ENCODE assay signal across 29 cellular contexts in the genomic region with DNA sequence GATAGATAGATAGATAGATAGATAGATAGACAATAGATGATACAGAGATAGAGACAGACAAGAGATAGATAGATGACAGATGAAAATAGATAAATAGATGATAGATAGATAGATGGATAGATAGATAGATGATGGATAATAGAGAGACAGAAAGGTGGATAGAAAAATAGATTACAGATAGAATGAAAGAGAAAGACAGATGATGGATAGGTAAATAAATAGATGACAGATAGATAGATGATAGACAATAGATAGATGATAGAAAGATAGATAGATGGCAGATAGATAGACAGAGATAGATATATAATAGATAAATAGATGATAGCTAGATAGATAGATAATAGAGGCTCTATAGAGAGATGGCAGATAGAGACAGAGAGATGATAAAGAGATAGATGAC.
"Had no signal": no experiment of that assay in that cellular context is flagged by ENCODE, and none has a peak within 500 bp of the region (broad histone marks: within the 10 kb centered on the region; RNA-seq: fewer than 3 reads in every experiment).

No MANE protein-coding gene starts in this region.

- DNase-seq: cortex of kidney; dermis blood vessel endothelial cell; dorsolateral prefrontal cortex; effector CD4-positive, alpha-beta T cell; effector CD8-positive, alpha-beta T cell; effector memory CD4-positive, alpha-beta T cell; effector memory CD8-positive, alpha-beta T cell; endodermal cell; erythroblast; esophagus squamous epithelium; foreskin fibroblast; foreskin keratinocyte; foreskin melanocyte; gastrocnemius medialis; glutamatergic neuron; head of caudate nucleus; heart left ventricle; heart right ventricle; hippocampal formation had no signal

- H3K27ac ChIP-seq: coronary artery, dorsolateral prefrontal cortex, epithelial cell of prostate, esophagus muscularis mucosa, esophagus squamous epithelium, foreskin keratinocyte, gastrocnemius medialis, gastroesophageal sphincter, heart left ventricle, heart right ventricle, hepatocyte had no signal

- H3K27ac Mint-ChIP-seq: dendritic cell treated with granulocyte-macrophage colony-stimulating factor and Interleukin-4, amounts not matched to agents 40 ng/mL and 50 ng/mL, for 4 days; effector memory CD8-positive, alpha-beta T cell; endodermal cell had no signal

- H3K9me3 Mint-ChIP-seq: effector memory CD8-positive, alpha-beta T cell; endodermal cell had no signal

- H3K36me3 ChIP-seq: esophagus muscularis mucosa, esophagus squamous epithelium, gastrocnemius medialis, gastroesophageal sphincter, heart left ventricle, heart right ventricle had no signal

- FAIRE-seq: endometrium, endothelial cell of umbilical vein, frontal cortex had no signal

- ATAC-seq: effector memory CD8-positive, alpha-beta T cell; esophagus mucosa; foreskin keratinocyte; gastrocnemius medialis; gastroesophageal sphincter; heart left ventricle; heart right ventricle had no signal

- H3K4me1 ChIP-seq: esophagus muscularis mucosa, esophagus squamous epithelium, foreskin keratinocyte, gastrocnemius medialis, gastroesophageal sphincter, heart left ventricle, heart right ventricle had no signal

- H3K4me1 Mint-ChIP-seq: endodermal cell had no signal

- H3K4me3 Mint-ChIP-seq: dendritic cell treated with granulocyte-macrophage colony-stimulating factor and Interleukin-4, amounts not matched to agents 40 ng/mL and 50 ng/mL, for 4 days; effector memory CD8-positive, alpha-beta T cell; endodermal cell had no signal

- H3K79me2 ChIP-seq: hepatocyte had no signal

- H3K4me3 ChIP-seq: coronary artery, dorsolateral prefrontal cortex, esophagus muscularis mucosa, esophagus squamous epithelium, gastrocnemius medialis, gastroesophageal sphincter, heart left ventricle, heart right ventricle, hepatocyte had no signal

- H3K4me2 ChIP-seq: hepatocyte had no signal

- H3K27me3 ChIP-seq: foreskin keratinocyte, hepatocyte had no signal

- H2AFZ ChIP-seq: hepatocyte had no signal

- H3K27me3 Mint-ChIP-seq: dendritic cell treated with granulocyte-macrophage colony-stimulating factor and Interleukin-4, amounts not matched to agents 40 ng/mL and 50 ng/mL, for 4 days had no signal

- H3K9me3 ChIP-seq: esophagus muscularis mucosa, esophagus squamous epithelium, gastrocnemius medialis, gastroesophageal sphincter, heart left ventricle, heart right ventricle had no signal
